25 cellular contexts compared by ENCODE assay signal in genomic region chr2:50514881-50515280, GRCh38.
DNase-seq lines count a peak whose midpoint lies in the region; ATAC-seq and TF ChIP-seq lines count a peak whose summit lies in the region.
"Had no signal": no experiment of that assay in that cellular context is flagged by ENCODE, and none has a peak within 500 bp of the region (broad histone marks: within the 10 kb centered on the region; RNA-seq: fewer than 3 reads in every experiment).

No MANE protein-coding gene starts in this region.

- H3K36me3 Mint-ChIP-seq in MCF 10A (ENCODE audit: insufficient read depth, unreplicated experiment): no peaks in the 10 kb centered on the region
- H3K36me3 Mint-ChIP-seq: CD4-positive, CD25-positive, alpha-beta regulatory T cell had no signal

- H3K4me3 ChIP-seq in breast epithelium: no peak overlapping the region
- H3K4me3 ChIP-seq: lung, right atrium auricular region, SJCRH30, testis had no signal

- no peaks in the 10 kb centered on the region for H3K27me3 Mint-ChIP-seq in MCF 10A (ENCODE audit: insufficient read depth, unreplicated experiment)
- H3K27me3 Mint-ChIP-seq: activated CD4-positive, alpha-beta memory T cell treated with anti-CD3 and anti-CD28 coated beads, Interleukin-2, amount 10 ng/mL, durations not matched to agents 7 days and 5 days; activated T-cell treated with anti-CD3 and anti-CD28 coated beads, Interleukin-2, amount 50 U/mL, for 24 hours; CD4-positive, CD25-positive, alpha-beta regulatory T cell had no signal

- H3K4me1 Mint-ChIP-seq in MCF 10A (ENCODE audit: insufficient read depth, unreplicated experiment): no peaks in the 10 kb centered on the region
- H3K4me1 Mint-ChIP-seq: activated CD4-positive, alpha-beta memory T cell treated with anti-CD3 and anti-CD28 coated beads, Interleukin-2, amount 10 ng/mL, durations not matched to agents 7 days and 5 days; CD4-positive, CD25-positive, alpha-beta regulatory T cell had no signal

- no peak overlapping the region for H3K27ac Mint-ChIP-seq in MCF 10A (ENCODE audit: low read depth, unreplicated experiment)
- H3K27ac Mint-ChIP-seq: activated CD4-positive, alpha-beta memory T cell treated with anti-CD3 and anti-CD28 coated beads, Interleukin-2, amount 10 ng/mL, durations not matched to agents 7 days and 5 days; activated T-cell treated with anti-CD3 and anti-CD28 coated beads, Interleukin-2, amount 50 U/mL, for 24 hours; CD4-positive, CD25-positive, alpha-beta regulatory T cell had no signal

- no peaks in the 10 kb centered on the region for H3K36me3 ChIP-seq in breast epithelium
- H3K36me3 ChIP-seq: right atrium auricular region, SJCRH30 had no signal

- CTCF ChIA-PET in MCF 10A (lab: Yijun Ruan, JAX): interaction anchor here (0.5 to 1.3 kb wide), 5 partner anchors 23 to 1991 kb away, joined by 3 to 6 read pairs (median 3); no protein-coding TSS in a partner anchor

- no peak for TF ChIP-seq POLR2A in breast epithelium (IDR thresholded peaks at IDR 0.05)

- H3K4me3 Mint-ChIP-seq in MCF 10A (ENCODE audit: unreplicated experiment): no peak overlapping the region
- H3K4me3 Mint-ChIP-seq: activated CD4-positive, alpha-beta memory T cell treated with anti-CD3 and anti-CD28 coated beads, Interleukin-2, amount 10 ng/mL, durations not matched to agents 7 days and 5 days; activated T-cell treated with anti-CD3 and anti-CD28 coated beads, Interleukin-2, amount 50 U/mL, for 24 hours; CD4-positive, CD25-positive, alpha-beta regulatory T cell had no signal

- no peak for TF ChIP-seq CTCF in MCF 10A (IDR thresholded peaks at IDR 0.05; ENCODE audit: unreplicated experiment)
- no peak for TF ChIP-seq CTCF in breast epithelium (IDR thresholded peaks at IDR 0.05)
- TF ChIP-seq CTCF in foreskin keratinocyte (conservative IDR thresholded peaks at IDR 0.05): no peak

- H3K27ac ChIP-seq in breast epithelium: no peak overlapping the region
- no peak overlapping the region for H3K27ac ChIP-seq in foreskin keratinocyte
- H3K27ac ChIP-seq: right atrium auricular region, SJCRH30, testis, VCaP had no signal

- no peaks in the 10 kb centered on the region for H3K9me3 ChIP-seq in breast epithelium
- H3K9me3 ChIP-seq: right atrium auricular region, SJCRH30, testis had no signal

- intact Hi-C loops in MCF 10A (cut with micrococcal nuclease) (no loop called here), breast epithelium (cut with DNase I; ENCODE audit: low total_unique reads) (no loop called here)

- H3K9me3 Mint-ChIP-seq in MCF 10A (ENCODE audit: unreplicated experiment): no peaks in the 10 kb centered on the region
- H3K9me3 Mint-ChIP-seq: activated CD4-positive, alpha-beta memory T cell treated with anti-CD3 and anti-CD28 coated beads, Interleukin-2, amount 10 ng/mL, durations not matched to agents 7 days and 5 days had no signal

- ATAC-seq in foreskin keratinocyte (peak; percentile 74), GM18519 (IDR thresholded peaks at IDR 0.05; ENCODE audit: low FRiP score, unreplicated experiment) (no peak)
- ATAC-seq: Panc1 had no signal

- POLR2A ChIA-PET in MCF 10A (lab: Yijun Ruan, JAX): no interaction called here

- no peaks in the 10 kb centered on the region for H3K4me1 ChIP-seq in breast epithelium
- peaks cover 7% of the 10 kb centered on the region for H3K4me1 ChIP-seq in foreskin keratinocyte
- H3K4me1 ChIP-seq: right atrium auricular region, SJCRH30, testis had no signal

- H3K27me3 ChIP-seq in breast epithelium (no peaks in the 10 kb centered on the region), foreskin keratinocyte (no peaks in the 10 kb centered on the region)
- H3K27me3 ChIP-seq: right atrium auricular region, SJCRH30, testis had no signal

- no TSS peak for BruUV-seq in MCF 10A (replicated peaks; lab: Mats Ljungman, UMichigan)

- DNase-seq in MCF 10A (ENCODE audit: unreplicated experiment) (peak; percentile 15), breast epithelium (ENCODE audit: low spot score in 2 of 2) (no peak), NCI-H345 treated with DMSO at 0.1 percent for 48 hours (lab: John Stamatoyannopoulos, UW; ENCODE audit: unreplicated experiment) (peak; percentile 80), foreskin keratinocyte (peak in 1 of 2 donors; percentile 38), AML-193 (lab: John Stamatoyannopoulos, UW) (no peak)
- no peak for DNase-seq in activated CD4-positive, alpha-beta T cell treated with anti-CD3 and anti-CD28 coated beads, Interleukin-2, amount 50 U/mL, for 48 hours
- DNase-seq in activated CD8-positive, alpha-beta memory T cell treated with anti-CD3 and anti-CD28 coated beads, Interleukin-2, amount 50 U/mL, for 4 hours: no peak
- DNase-seq: activated CD4-positive, alpha-beta memory T cell treated with anti-CD3 and anti-CD28 coated beads, Interleukin-2, amount 10 ng/mL, durations not matched to agents 7 days and 5 days; activated naive CD4-positive, alpha-beta T cell treated with anti-CD3 and anti-CD28 coated beads, Interleukin-2, amount 50 U/mL, for 16 hours; activated T-cell treated with anti-CD3 and anti-CD28 coated beads, Interleukin-2, amount 50 U/mL, for 24 hours; aorta; CD4-positive, CD25-positive, alpha-beta regulatory T cell; cerebellar nuclear complex; DMS79 treated with DMSO at 0.1 percent for 48 hours; effector CD8-positive, alpha-beta T cell; head of caudate nucleus; NCI-H1048; NCI-H526; SJCRH30; testis had no signal

Comparison
In these comparisons a context has a peak if more than half of its experiments do, and no peak if none do; other contexts are left out.
1. DNase-seq: peak in MCF 10A (single experiment) and NCI-H345 treated with DMSO at 0.1 percent for 48 hours (single experiment); none in breast epithelium (0 of 2), activated CD4-positive, alpha-beta T cell treated with anti-CD3 and anti-CD28 coated beads, Interleukin-2, amount 50 U/mL, for 48 hours (0 of 2), AML-193 (0 of 2) and activated CD8-positive, alpha-beta memory T cell treated with anti-CD3 and anti-CD28 coated beads, Interleukin-2, amount 50 U/mL, for 4 hours (single experiment).